Comparison of ENCODE assay signal across 1 cellular context in genomic region chr10:71850021-71850744, GRCh38.
TF ChIP-seq lines count a peak whose summit lies in the region.

No MANE protein-coding gene starts in this region.

TF ChIP-seq in HEK293, 187 proteins besides CTCF, POLR2A, EP300 and RAD21 (continued from another document):
- TF ChIP-seq ZNF639 (tag by site-specific recombination; IDR thresholded peaks at IDR 0.05) (no peak), ZNF280D (tag by site-specific recombination; IDR thresholded peaks at IDR 0.05) (no peak), PRDM1 (tag by site-specific recombination; IDR thresholded peaks at IDR 0.05) (peak; percentile 63; the same call in 1 of the 2 replicates), ZNF2 (tag by site-specific recombination; IDR thresholded peaks at IDR 0.05) (no peak), ZNF707 (tag by site-specific recombination; IDR thresholded peaks at IDR 0.05) (no peak), ZNF335 (tag by site-specific recombination; conservative IDR thresholded peaks at IDR 0.05) (peak; percentile 94), ZFP69B (tag by site-specific recombination; IDR thresholded peaks at IDR 0.05) (no peak), SP3 (tag by site-specific recombination; IDR thresholded peaks at IDR 0.05) (no peak)
